In genomic region chr7:102748605-102749322, GRCh38 we compare ENCODE assay signal across 8 cellular contexts. TPM values are rescaled to one million over a fixed set of nuclear protein-coding genes. Genes with fewer than 3 reads are reported as not detected.
DNase-seq lines count a peak whose midpoint lies in the region; ATAC-seq, FAIRE-seq and TF ChIP-seq lines count a peak whose summit lies in the region.
"Not testable (repeated sequence)": the region's sequence is repeated elsewhere in the genome, so short reads cannot be mapped to it uniquely, and the experiment has no call there.

FAM185A (plus strand) TSS chr7:102748999; CDS start chr7:102749208, 209 bp downstream.

- H3K27me3 ChIP-seq in CD4-positive, CD25-positive, alpha-beta regulatory T cell (ENCODE audit: control insufficient read depth, insufficient read depth, low read length); dorsolateral prefrontal cortex; HepG2 (ENCODE audit: control insufficient read depth in 1 of 2, insufficient read depth in 2 of 2, low read length in 2 of 2): not testable (repeated sequence)

- not testable (repeated sequence) for H3K27me3 Mint-ChIP-seq in CD4-positive, CD25-positive, alpha-beta regulatory T cell

- not testable (repeated sequence) for H3K9me3 Mint-ChIP-seq in CD4-positive, CD25-positive, alpha-beta regulatory T cell

- not testable (repeated sequence) for H3K9me3 ChIP-seq in CD4-positive, CD25-positive, alpha-beta regulatory T cell (ENCODE audit: control insufficient read depth in 2 of 2, low read length in 2 of 2); HepG2 (ENCODE audit: low read length)

- WGBS in HepG2 (ENCODE audit: low lambda C conversion rate): 0% methylated on average over 23 of the region's 35 CpGs

- H3K36me3 Mint-ChIP-seq in CD4-positive, CD25-positive, alpha-beta regulatory T cell: not testable (repeated sequence)

- peak within 1 kb of the TSS in 2 of 3 donors; percentile 80 to 94 for H3K27ac Mint-ChIP-seq in CD4-positive, CD25-positive, alpha-beta regulatory T cell

- H2AFZ ChIP-seq in HepG2 (ENCODE audit: low read length): not testable (repeated sequence)

- POLR2A ChIA-PET in HepG2 (lab: Yijun Ruan, JAX): interaction anchor here (1.0 to 1.5 kb wide), 4 partner anchors 289 to 400 kb away, joined by 5 to 17 read pairs (median 8); partner anchors contain the start of genes ARMC10, FBXL13 and NAPEPLD

- BruUV-seq in HepG2 (replicated peaks; lab: Mats Ljungman, UMichigan): not testable (repeated sequence)

- not testable (repeated sequence) for H3K79me2 ChIP-seq in HepG2 (ENCODE audit: insufficient read depth, low read length)

- not testable (repeated sequence) for H4K20me1 ChIP-seq in HepG2 (ENCODE audit: insufficient read depth, low read length)

- TF ChIP-seq EP300 in HepG2 (IDR thresholded peaks at IDR 0.05; ENCODE audit: low read depth in 2 of 2, low read length in 2 of 2); HepG2 (CRISPR knock-in tag; IDR thresholded peaks at IDR 0.05; ENCODE audit: borderline replicate concordance): not testable (repeated sequence)

- H3K27ac ChIP-seq in CD4-positive, CD25-positive, alpha-beta regulatory T cell (ENCODE audit: insufficient read depth, low read length, poor library complexity, severe bottlenecking): peak within 1 kb of the TSS; percentile 19
- H3K27ac ChIP-seq in dorsolateral prefrontal cortex (peak within 1 kb of the TSS in 44 of 59 donors; percentile 16 to 80 (median 54)), HepG2 (ENCODE audit: extremely low read length, insufficient read depth, low read length) (peak within 1 kb of the TSS; percentile 71)

- TF ChIP-seq POLR2A in HepG2 (IDR thresholded peaks at IDR 0.05; ENCODE audit: insufficient read depth in 1 of 2, low read depth in 2 of 2, low read length in 2 of 2): peak; percentile 64 to 66; a peak in 3 of 4 replicates

- peak within 1 kb of the TSS; percentile 75 for H3K4me3 ChIP-seq in CD4-positive, CD25-positive, alpha-beta regulatory T cell (ENCODE audit: low read depth, low read length)
- peak within 1 kb of the TSS; percentile 51 to 87 (median 72) for H3K4me3 ChIP-seq in dorsolateral prefrontal cortex
- H3K4me3 ChIP-seq in HepG2 (replicated peaks in 1 of 3; ENCODE audit: insufficient read depth in 1 of 3, low read depth in 2 of 3, low read length in 3 of 3): peak within 1 kb of the TSS; percentile 66 to 78 (median 73)

- CTCF ChIA-PET in HepG2 (lab: Yijun Ruan, JAX; ENCODE audit: low intra/inter-chr PET ratio, low total read pairs): not testable (repeated sequence)

- peak; percentile 94 to 100 (median 95) for DNase-seq in CD4-positive, CD25-positive, alpha-beta regulatory T cell
- DNase-seq in NCI-H774 (lab: John Stamatoyannopoulos, UW) (peak; percentile 98), dorsolateral prefrontal cortex (peak; percentile 97 to 100 (median 100)), HepG2 (ENCODE audit: low spot score) (peak; percentile 99)
- DNase-seq in activated CD4-positive, alpha-beta T cell treated with anti-CD3 and anti-CD28 coated beads, Interleukin-2, amount 50 U/mL, for 48 hours: peak; percentile 94 to 96
- peak; percentile 86 to 91 for DNase-seq in stimulated activated CD4-positive, alpha-beta T cell treated with anti-CD3 and anti-CD28 coated beads, Interleukin-2, amount 100 ng/mL, for 48 hours

- peak within 1 kb of the TSS; percentile 77 for H3K4me2 ChIP-seq in HepG2 (ENCODE audit: low read depth, low read length)

- peaks cover 5 to 22% (median 11%) of the 10 kb centered on the region in 4 donors for H3K4me1 Mint-ChIP-seq in CD4-positive, CD25-positive, alpha-beta regulatory T cell

- in situ Hi-C loops in HepG2 (cut with HindIII; ENCODE audit: extremely low pct_ligation_motif_present, low pct_unique_long_range_greater_than_20kb): not testable (repeated sequence)

- not testable (repeated sequence) for TF ChIP-seq RAD21 in HepG2 (CRISPR knock-in tag; IDR thresholded peaks at IDR 0.05)

- H3K4me1 ChIP-seq in CD4-positive, CD25-positive, alpha-beta regulatory T cell (ENCODE audit: control insufficient read depth, insufficient read depth, low read length, poor library complexity, severe bottlenecking); HepG2 (ENCODE audit: insufficient read depth, low read length): not testable (repeated sequence)

- peak within 1 kb of the TSS; percentile 73 for H3K9ac ChIP-seq in HepG2 (ENCODE audit: insufficient read depth, low read depth, low read length)

- not testable (repeated sequence) for H3K36me3 ChIP-seq in CD4-positive, CD25-positive, alpha-beta regulatory T cell (ENCODE audit: control insufficient read depth, insufficient read depth, low read length); HepG2 (replicated peaks in 1 of 2; ENCODE audit: control insufficient read depth in 1 of 2, insufficient read depth in 2 of 2, low read length in 2 of 2)

- ATAC-seq in CD4-positive, CD25-positive, alpha-beta regulatory T cell (ENCODE audit: low read depth in 2 of 2): peak; percentile 99 to 100
- ATAC-seq in GM19438 (IDR thresholded peaks at IDR 0.05; ENCODE audit: low read depth, unreplicated experiment): peak; percentile 98
- ATAC-seq in HG03571 (IDR thresholded peaks at IDR 0.05; ENCODE audit: unreplicated experiment): peak; percentile 99
- peak; percentile 97 for ATAC-seq in HepG2

- peak; percentile 96 for FAIRE-seq in HepG2 (lab: Jason Lieb, UNC)

- TF ChIP-seq CTCF in dorsolateral prefrontal cortex (IDR thresholded peaks at IDR 0.05 in 54 of 56, conservative IDR thresholded peaks at IDR 0.05 in 2 of 56; ENCODE audit: low read depth in 1 of 56, partially characterized antibody in 56 of 56) (peak in 25 of 56 donors; percentile 6 to 51 (median 23)), HepG2 (CRISPR knock-in tag; IDR thresholded peaks at IDR 0.05) (peak; percentile 12; the same call in 1 of the 2 replicates)

- peak within 1 kb of the TSS; percentile 85 to 92 (median 91) for H3K4me3 Mint-ChIP-seq in CD4-positive, CD25-positive, alpha-beta regulatory T cell

- intact Hi-C loops in dorsolateral prefrontal cortex (cut with DNase I): not testable (repeated sequence)
- intact Hi-C loops in HepG2 (cut with micrococcal nuclease; ENCODE audit: unreplicated experiment): loop anchor here (10.0 kb wide), 1 partner anchor 316 kb away; no protein-coding TSS in a partner anchor

TF ChIP-seq in HepG2, 621 proteins besides CTCF, POLR2A, EP300 and RAD21 (continues in another document):
- TF ChIP-seq SP2 (CRISPR knock-in tag; IDR thresholded peaks at IDR 0.05) (peak; percentile 87), HNRNPLL (IDR thresholded peaks at IDR 0.05; ENCODE audit: low read depth, low read length, poor library complexity, severe bottlenecking) (peak; percentile 42), PPARG (CRISPR knock-in tag; conservative IDR thresholded peaks at IDR 0.05) (peak; percentile 12; the same call in 1 of the 2 replicates), GABPB1 (CRISPR knock-in tag; IDR thresholded peaks at IDR 0.05) (peak; percentile 71), ZBTB7B (CRISPR knock-in tag; IDR thresholded peaks at IDR 0.05) (peak; percentile 55; the same call in 1 of the 2 replicates), ESRRA (CRISPR knock-in tag; IDR thresholded peaks at IDR 0.05; ENCODE audit: low read depth) (0 out of 2 replicates have a peak, but pooled peaks have one; percentile 28)

RNA-seq across cellular contexts. Expression of gene FAM185A, which starts in this region (rescaled TPM):
- 6.4 TPM for total RNA-seq in CD4-positive, CD25-positive, alpha-beta regulatory T cell
- polyA plus RNA-seq in CD4-positive, CD25-positive, alpha-beta regulatory T cell: 1 to 10 TPM; 6.1 to 7.3 (median 6.6) TPM
- total RNA-seq in dorsolateral prefrontal cortex: 10 to 100 TPM; 12.6 to 30.5 (median 18.9) TPM
- 11.6 and 12.9 TPM in 2 replicates for total RNA-seq in HepG2 (2016; rRNA removed; fragmentation: Illumina TruSeq; extraction: Trizol)
- total RNA-seq in HepG2 (2016; cell fraction: cytosol; rRNA removed; fragmentation: Illumina TruSeq; extraction: Trizol; ENCODE audit: low read depth): 5.0 and 6.2 TPM in 2 replicates
- 10.9 and 11.9 TPM in 2 replicates for total RNA-seq in HepG2 (2016; cell fraction: insoluble cytoplasmic fraction; rRNA removed; fragmentation: Illumina TruSeq; extraction: Trizol)
- 4.1 and 5.3 TPM in 2 replicates for total RNA-seq in HepG2 (2016; cell fraction: membrane; rRNA removed; fragmentation: Illumina TruSeq; extraction: Trizol)
- 18.2 and 19.6 TPM in 2 replicates for total RNA-seq in HepG2 (2016; cell fraction: nucleus; rRNA removed; fragmentation: Illumina TruSeq; extraction: Trizol)
- 5.0 and 5.4 TPM in 2 replicates for polyA plus RNA-seq in HepG2 (2011; rRNA removed)
- 4.1 and 5.4 TPM in 2 replicates for polyA plus RNA-seq in HepG2 (2011; cell fraction: cytosol; rRNA removed)
- 15.7 and 15.8 TPM in 2 replicates for polyA plus RNA-seq in HepG2 (2011; cell fraction: nucleus; rRNA removed)
- polyA plus RNA-seq in HepG2 (2012): 1.7 and 5.4 TPM in 2 replicates
- polyA plus RNA-seq in HepG2 (2016; cell fraction: cytosol; fragmentation: Illumina TruSeq; extraction: Trizol; ENCODE audit: low read depth): 1.1 and 1.3 TPM in 2 replicates
- polyA plus RNA-seq in HepG2 (2016; cell fraction: insoluble cytoplasmic fraction; fragmentation: Illumina TruSeq; extraction: Trizol; ENCODE audit: low read depth): 9.7 and 10.4 TPM in 2 replicates
- 2.2 and 2.6 TPM in 2 replicates for polyA plus RNA-seq in HepG2 (2016; cell fraction: membrane; fragmentation: Illumina TruSeq; extraction: Trizol; ENCODE audit: low read depth)
- 10.1 and 11.2 TPM in 2 replicates for polyA plus RNA-seq in HepG2 (2016; cell fraction: nucleus; fragmentation: Illumina TruSeq; extraction: Trizol; ENCODE audit: insufficient read depth, low read depth)
- polyA minus RNA-seq in HepG2 (2011; rRNA and poly(A)+ RNA removed; ENCODE audit: low replicate concordance): 12.2 TPM in 2 replicates
- 5.0 and 6.1 TPM in 2 replicates for polyA minus RNA-seq in HepG2 (2011; cell fraction: cytosol; rRNA and poly(A)+ RNA removed)
- 25.9 and 26.7 TPM in 2 replicates for polyA minus RNA-seq in HepG2 (2011; cell fraction: nucleus; rRNA and poly(A)+ RNA removed)

Comparison
In these comparisons a context has a peak if more than half of its experiments do, and no peak if none do; other contexts are left out.
1. Peak in every context shown above with its lines: DNase-seq, ATAC-seq, H3K4me3 ChIP-seq and H3K27ac ChIP-seq.
2. H3K27ac ChIP-seq: peak in every context shown above with its lines; median percentile 71 in HepG2; 54 in dorsolateral prefrontal cortex; 19 in CD4-positive, CD25-positive, alpha-beta regulatory T cell.